Comparison of ENCODE assay signal across 8 cellular contexts in the genomic region with DNA sequence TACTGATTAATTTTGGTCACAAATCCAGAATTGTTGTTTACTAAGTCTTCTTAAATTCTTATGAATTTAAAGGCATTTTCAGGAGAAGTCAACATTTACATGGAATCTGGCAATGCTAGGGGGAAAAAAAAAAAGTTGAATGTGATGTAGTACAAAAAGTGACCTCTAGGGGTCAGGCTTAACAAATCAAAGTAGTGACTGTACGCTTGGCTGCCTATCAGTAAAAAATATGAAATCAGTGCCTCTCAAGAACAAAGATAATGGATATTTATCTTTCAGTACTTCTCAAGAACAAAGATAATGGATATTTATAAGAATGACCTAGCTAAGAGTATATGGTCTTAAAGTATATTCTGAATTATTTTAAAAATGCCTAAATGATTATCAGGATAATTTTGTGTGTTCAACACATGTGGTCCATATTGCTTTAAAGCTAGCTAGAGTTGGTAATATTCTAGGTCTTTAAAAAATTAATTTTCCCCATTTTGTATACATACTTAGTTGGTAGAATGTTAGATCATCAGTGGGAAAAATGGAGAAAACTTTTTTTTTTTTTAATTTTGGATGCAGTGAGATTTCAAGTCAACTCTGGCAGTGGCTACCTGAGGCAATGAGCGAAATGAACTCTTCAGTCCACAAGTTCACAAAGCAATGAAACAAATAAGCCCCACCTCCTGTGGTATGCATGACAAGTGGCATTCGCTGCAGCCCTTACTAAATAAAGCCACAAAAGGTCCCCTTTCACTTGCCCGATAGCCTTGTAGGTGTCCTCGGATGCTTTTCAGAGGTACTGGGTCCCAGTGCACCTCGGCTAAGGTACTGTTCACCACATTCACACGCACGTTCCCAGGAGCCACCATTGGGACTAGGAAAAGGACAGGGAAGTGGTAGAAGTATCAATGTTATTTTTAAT. TPM values are rescaled to one million over a fixed set of nuclear protein-coding genes. Genes with fewer than 3 reads are reported as not detected.
DNase-seq lines count a peak whose midpoint lies in the region; ATAC-seq, FAIRE-seq and TF ChIP-seq lines count a peak whose summit lies in the region.

No MANE protein-coding gene starts in this region.

- H3K27me3 ChIP-seq in transverse colon, result no peaks in the 10 kb centered on the region

- no peak overlapping the region for H3K4me3 ChIP-seq in transverse colon

- ATAC-seq in HG02973 (IDR thresholded peaks at IDR 0.05; ENCODE audit: unreplicated experiment) (peak; percentile 53), GM18861 (IDR thresholded peaks at IDR 0.05; ENCODE audit: unreplicated experiment) (no peak)

- TF ChIP-seq EP300 in transverse colon (IDR thresholded peaks at IDR 0.05; ENCODE audit: low read depth), result no peak

- in situ Hi-C loops in transverse colon (cut with MboI; ENCODE audit: low pct_ligation_motif_present in 1 of 4, low pct_unique_long_range_greater_than_20kb in 1 of 4, low sequenced_read_pairs in 3 of 4), result loop anchor here (5.0 to 25.0 kb wide), 2 partner anchors 306 to 321 kb away; no protein-coding TSS in a partner anchor

- intact Hi-C loops in transverse colon (cut with DNase I; ENCODE audit: low total_unique reads), result no loop called here

- H3K36me3 ChIP-seq in transverse colon, result no peaks in the 10 kb centered on the region

- peak; percentile 65 to 79 (median 70) for TF ChIP-seq CTCF in transverse colon (IDR thresholded peaks at IDR 0.05)

- peak; percentile 100 for FAIRE-seq in islet of Langerhans (lab: Jason Lieb, UNC)

- H3K9me3 ChIP-seq in transverse colon, result no peaks in the 10 kb centered on the region

- no peak for TF ChIP-seq POLR2A in transverse colon (IDR thresholded peaks at IDR 0.05)

- DNase-seq in EL (peak; percentile 50), NCI-H460 (ENCODE audit: extremely low read depth, low read depth) (peak; percentile 65), brain pericyte (ENCODE audit: low read depth, low spot score) (peak; percentile 20), transverse colon (no peak), GOT3 (lab: John Stamatoyannopoulos, UW) (no peak)

- WGBS in transverse colon (ENCODE audit: low coverage in 1 of 2), 2 donors, result 64 to 75% methylated on average over 6 to 8 of the region's 8 CpGs

- H3K4me1 ChIP-seq in transverse colon, result no peaks in the 10 kb centered on the region

- no peak overlapping the region for H3K27ac ChIP-seq in transverse colon

RNA-seq across cellular contexts. Expression of a gene that starts 51.2 kb away (rescaled TPM):
- 0.59 and 0.69 TPM in 2 replicates for total RNA-seq in NCI-H460 (2014; rRNA removed; shearing (Covaris generic))
- 1.9 and 4.4 TPM in 2 replicates for polyA plus RNA-seq in NCI-H460 (2014; cell fraction: nucleus; rRNA removed)
- total RNA-seq in transverse colon, result not detected

Comparison
In these comparisons a context has a peak if more than half of its experiments do, and no peak if none do; other contexts are left out.
1. DNase-seq: peak in EL (single experiment), NCI-H460 (single experiment) and brain pericyte (single experiment); none in transverse colon (single experiment) and GOT3 (single experiment).